In the genomic region with DNA sequence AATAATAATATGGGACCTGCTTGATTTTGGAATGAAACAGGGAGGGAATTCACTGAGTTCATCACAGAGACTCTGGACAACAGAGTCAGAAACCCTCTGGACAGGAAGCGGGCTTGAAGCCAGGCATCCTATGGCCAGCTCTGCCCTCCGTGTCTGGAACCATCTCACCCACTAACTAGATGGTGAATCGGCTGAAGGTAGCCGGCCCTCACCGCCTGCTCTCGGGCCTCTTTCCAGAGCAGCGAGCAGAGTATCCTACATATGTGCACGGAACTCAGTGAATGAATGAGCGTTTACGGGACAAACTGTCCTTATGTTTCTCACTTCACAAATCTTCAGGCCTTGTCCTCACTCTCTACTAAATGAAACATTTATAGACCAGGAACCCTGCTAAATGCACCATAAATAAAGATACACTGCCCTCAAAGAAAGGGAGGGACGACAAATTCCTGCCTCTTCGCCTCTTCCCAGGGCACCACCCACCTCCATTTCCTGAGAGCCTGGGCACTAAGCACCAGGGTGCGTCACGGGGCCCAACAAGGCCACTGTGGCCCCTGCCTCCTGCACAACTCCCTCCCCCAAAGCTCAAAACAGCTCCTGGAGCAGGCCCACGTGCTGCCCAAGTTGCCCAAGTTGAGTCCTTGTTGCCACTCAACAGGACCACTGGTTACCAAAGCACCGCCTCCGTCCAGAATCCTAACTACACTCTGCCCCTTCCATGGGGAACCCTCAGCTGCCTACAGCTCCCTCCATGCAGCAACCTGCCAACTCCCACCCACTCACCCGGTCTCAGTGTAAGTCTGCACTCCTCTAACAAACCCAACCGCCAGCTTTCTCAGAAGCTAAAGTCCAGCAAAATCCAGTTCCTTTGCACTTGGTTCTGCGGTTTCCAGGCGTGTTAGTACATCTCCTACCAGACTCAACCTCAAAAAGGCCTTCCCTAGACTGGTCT, we compare ENCODE assay signal across 9 cellular contexts. TPM values are rescaled to one million over a fixed set of nuclear protein-coding genes. Genes with fewer than 3 reads are reported as not detected.
DNase-seq lines count a peak whose midpoint lies in the region; ATAC-seq and TF ChIP-seq lines count a peak whose summit lies in the region.
"Had no signal": no experiment of that assay in that cellular context is flagged by ENCODE, and none has a peak within 500 bp of the region (broad histone marks: within the 10 kb centered on the region; RNA-seq: fewer than 3 reads in every experiment).

No MANE protein-coding gene starts in this region.

- no peak for DNase-seq in GM12865 (ENCODE audit: low read depth)
- peak; percentile 52 for DNase-seq in NOMO-1 treated with dmso at 0.1 percent for 144 hours (lab: John Stamatoyannopoulos, UW; ENCODE audit: unreplicated experiment)
- DNase-seq in endodermal cell: peak; percentile 68
- DNase-seq in neuronal stem cell (ENCODE audit: low spot score): no peak
- no peak for DNase-seq in sciatic nerve (ENCODE audit: low spot score)

- H3K4me1 ChIP-seq in endodermal cell (ENCODE audit: control insufficient read depth, insufficient read depth, low read length) (no peaks in the 10 kb centered on the region), neuronal stem cell (ENCODE audit: control insufficient read depth in 2 of 2, insufficient read depth in 1 of 2, low read depth in 1 of 2, low read length in 2 of 2) (peaks cover 6 to 17% of the 10 kb centered on the region in 2 donors)

- peak overlapping the region; percentile 76 for H3K4me3 ChIP-seq in GM12865 (ENCODE audit: low read depth, low read length)
- peak overlapping the region; percentile 78 for H3K4me3 ChIP-seq in endodermal cell (ENCODE audit: low read length)
- peak overlapping the region in 1 of 2 donors; percentile 58 for H3K4me3 ChIP-seq in neuronal stem cell (ENCODE audit: low read length in 2 of 2)

- no peak overlapping the region for H2BK15ac ChIP-seq in neuronal stem cell (ENCODE audit: low read length)

- H4K91ac ChIP-seq in neuronal stem cell (ENCODE audit: low read depth, low read length, poor library complexity): no peak overlapping the region

- no peak overlapping the region for H3K18ac ChIP-seq in neuronal stem cell (ENCODE audit: low read length)

- intact Hi-C loops in sciatic nerve (cut with DNase I): no loop called here

- H3K27ac ChIP-seq in endodermal cell (ENCODE audit: low read depth, low read length) (no peak overlapping the region), neuronal stem cell (replicated peaks; ENCODE audit: low read length) (no peak overlapping the region)

- H3K4me1 Mint-ChIP-seq in endodermal cell: peaks cover 60% of the 10 kb centered on the region

- H3K9ac ChIP-seq in endodermal cell (ENCODE audit: extremely low read depth, low read length, poor library complexity, severe bottlenecking) (no peak overlapping the region), neuronal stem cell (ENCODE audit: low read depth, low read length, poor library complexity) (no peak overlapping the region)

- H3K79me1 ChIP-seq in neuronal stem cell (ENCODE audit: low read depth, low read length): no peaks in the 10 kb centered on the region

- no peak overlapping the region for H3K14ac ChIP-seq in neuronal stem cell (ENCODE audit: low read length)

- TF ChIP-seq CTCF in GM12865 (IDR thresholded peaks at IDR 0.05; ENCODE audit: insufficient read depth, low read depth, low read length, missing control alignments) (no peak), endodermal cell (conservative IDR thresholded peaks at IDR 0.05) (no peak)

- H2BK12ac ChIP-seq in neuronal stem cell (ENCODE audit: low read length): no peak overlapping the region

- H3K27me3 ChIP-seq in endodermal cell (ENCODE audit: control insufficient read depth, insufficient read depth, low read length, poor library complexity, severe bottlenecking) (peaks cover 20% of the 10 kb centered on the region), neuronal stem cell (ENCODE audit: control insufficient read depth in 3 of 3, insufficient read depth in 3 of 3, low read depth in 1 of 3, low read length in 3 of 3) (peaks cover 4 to 44% (median 22%) of the 10 kb centered on the region in 3 experiments)

- H3K4me2 ChIP-seq in neuronal stem cell (ENCODE audit: insufficient read depth, low read length, poor library complexity, severe bottlenecking): no peak overlapping the region

- H3K9me3 ChIP-seq in endodermal cell (ENCODE audit: control insufficient read depth, low read length) (no peaks in the 10 kb centered on the region), neuronal stem cell (replicated peaks in 1 of 2; ENCODE audit: control insufficient read depth in 2 of 2, insufficient read depth in 1 of 2, low read depth in 1 of 2, low read length in 2 of 2) (no peaks in the 10 kb centered on the region)

- H3K4me3 Mint-ChIP-seq in endodermal cell: peak overlapping the region; percentile 64

- H3K23ac ChIP-seq in neuronal stem cell (ENCODE audit: low read depth, low read length, poor library complexity): no peak overlapping the region

- no peak overlapping the region for H2AK5ac ChIP-seq in neuronal stem cell (ENCODE audit: low read depth, low read length)

- 89 to 91% methylated on average over 12 to 21 of the region's 21 CpGs for WGBS in endodermal cell (ENCODE audit: insufficient coverage in 1 of 2, insufficient read length in 1 of 2), 2 experiments
- no CpG with 5 or more reads among the region's 21 CpGs for WGBS in neuronal stem cell (ENCODE audit: extremely low coverage in 2 of 2, insufficient read length in 2 of 2, insufficient replicate concordance in 1 of 2), 2 donors

- no peaks in the 10 kb centered on the region for H3K36me3 ChIP-seq in endodermal cell (ENCODE audit: control insufficient read depth, insufficient read depth, low read length)
- H3K36me3 ChIP-seq in neuronal stem cell (replicated peaks in 1 of 2; ENCODE audit: control insufficient read depth in 2 of 2, insufficient read depth in 2 of 2, low read length in 2 of 2): no peaks in the 10 kb centered on the region

- peaks cover 11% of the 10 kb centered on the region for H3K27me3 Mint-ChIP-seq in endodermal cell (ENCODE audit: insufficient read depth)

- ATAC-seq in sciatic nerve (no peak), HG03469 (IDR thresholded peaks at IDR 0.05; ENCODE audit: unreplicated experiment) (no peak), HG02623 (IDR thresholded peaks at IDR 0.05; ENCODE audit: unreplicated experiment) (no peak), HG03439 (IDR thresholded peaks at IDR 0.05; ENCODE audit: unreplicated experiment) (no peak)
- ATAC-seq: K562 had no signal

- no peak overlapping the region for H4K8ac ChIP-seq in neuronal stem cell (ENCODE audit: low read depth, low read length)

- H3K36me3 Mint-ChIP-seq in endodermal cell (ENCODE audit: low read depth): no peaks in the 10 kb centered on the region

- no peaks in the 10 kb centered on the region for H3K9me3 Mint-ChIP-seq in endodermal cell

- no peak overlapping the region for H3K4ac ChIP-seq in neuronal stem cell (ENCODE audit: low read length)

- no peak overlapping the region for H2BK5ac ChIP-seq in neuronal stem cell (ENCODE audit: low read length)

- H3K27ac Mint-ChIP-seq in endodermal cell: no peak overlapping the region

- H2BK120ac ChIP-seq in neuronal stem cell (ENCODE audit: low read depth, low read length): no peak overlapping the region

- H2AFZ ChIP-seq in neuronal stem cell (ENCODE audit: low read length): peak overlapping the region; percentile 98

RNA-seq across cellular contexts. Expression of a gene that starts 1.7 kb away (rescaled TPM):
- total RNA-seq in endodermal cell (10 to 100 TPM; 14.4 to 14.5 TPM), sciatic nerve (20.1 TPM)
- polyA plus RNA-seq in endodermal cell (2013, experiment 1 of 2): 2.7 TPM
- polyA plus RNA-seq in endodermal cell (2013, experiment 2 of 2): 2.7 TPM
- 2.7 TPM for polyA plus RNA-seq in neuronal stem cell (2013, experiment 1 of 2)
- polyA plus RNA-seq in neuronal stem cell (2013, experiment 2 of 2): 2.9 TPM

Comparison
In these comparisons a context has a peak if more than half of its experiments do, and no peak if none do; other contexts are left out.
1. DNase-seq: peak in NOMO-1 treated with dmso at 0.1 percent for 144 hours (single experiment) and endodermal cell (single experiment); none in GM12865 (single experiment), neuronal stem cell (single experiment) and sciatic nerve (single experiment).